ENCODE assay signal across 8 cellular contexts in the genomic region with DNA sequence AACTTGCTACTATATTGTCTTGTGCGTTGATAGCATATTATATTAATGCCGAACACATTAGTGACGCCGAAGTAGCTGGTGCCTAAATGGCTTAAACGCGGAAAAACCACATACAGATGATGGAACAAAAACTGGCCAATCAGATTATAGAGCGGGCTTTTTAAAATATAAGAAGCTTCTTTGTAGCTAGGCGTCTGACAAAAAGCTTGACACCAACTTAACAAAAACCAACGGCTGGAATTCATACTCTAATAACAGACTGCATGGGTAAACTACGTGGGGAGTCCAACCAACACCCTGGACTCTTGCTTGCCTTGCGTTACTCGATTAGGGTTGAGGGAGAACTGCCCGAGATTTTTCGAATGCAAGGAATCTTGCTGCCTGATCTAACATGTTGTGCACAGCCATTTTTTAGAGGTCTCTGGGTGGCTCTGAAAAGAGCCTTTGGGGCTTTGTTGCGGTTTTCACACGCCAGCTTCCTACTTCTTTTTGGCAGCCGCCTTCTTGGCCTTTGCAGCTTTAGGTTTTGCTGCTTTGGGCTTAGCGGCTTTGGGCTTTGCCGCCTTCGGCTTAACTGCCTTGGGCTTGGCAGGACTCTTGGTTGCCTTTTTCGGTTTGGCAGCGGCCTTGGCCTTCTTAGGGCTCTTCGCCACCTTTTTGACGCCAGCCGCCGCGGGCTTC. TPM values are rescaled to one million over a fixed set of nuclear protein-coding genes. Genes with fewer than 3 reads are reported as not detected.
A peak's percentile ranks its signal among the peaks of the same experiment; 100 is the strongest.
DNase-seq lines count a peak whose midpoint lies in the region; ATAC-seq, FAIRE-seq and TF ChIP-seq lines count a peak whose summit lies in the region.

No MANE protein-coding gene starts in this region.

- H4K20me1 ChIP-seq in HepG2 (ENCODE audit: insufficient read depth, low read length): no peaks in the 10 kb centered on the region

- TF ChIP-seq EP300 in HepG2 (IDR thresholded peaks at IDR 0.05; ENCODE audit: low read depth in 2 of 2, low read length in 2 of 2) (no peak), HepG2 (CRISPR knock-in tag; IDR thresholded peaks at IDR 0.05; ENCODE audit: borderline replicate concordance) (no peak)

- CTCF ChIA-PET in A673 (lab: Charles Lee): no interaction called here
- CTCF ChIA-PET in HepG2 (lab: Yijun Ruan, JAX; ENCODE audit: low intra/inter-chr PET ratio, low total read pairs): no interaction called here

- in situ Hi-C loops in HepG2 (cut with HindIII; ENCODE audit: extremely low pct_ligation_motif_present, low pct_unique_long_range_greater_than_20kb): no loop called here

- BruUV-seq in A673 (replicated peaks; lab: Mats Ljungman, UMichigan) (no TSS peak), HepG2 (replicated peaks; lab: Mats Ljungman, UMichigan) (no TSS peak)

- intact Hi-C loops in A673 (cut with micrococcal nuclease; ENCODE audit: unreplicated experiment) (no loop called here), HepG2 (cut with micrococcal nuclease; ENCODE audit: unreplicated experiment) (loop anchor here (2.0 kb wide), 1 partner anchor 22 kb away; no protein-coding TSS in a partner anchor)

- ATAC-seq in GM18511 (IDR thresholded peaks at IDR 0.05; ENCODE audit: unreplicated experiment) (peak; percentile 3), HepG2 (peak; percentile 9; the same call in 2 of the 3 replicates)

- POLR2A ChIA-PET in A673 (lab: Charles Lee; ENCODE audit: low non-redundant PET): interaction anchor here (0.5 to 4.7 kb wide), 11 partner anchors 17 to 1724 kb away, joined by 3 to 78 read pairs (median 6); a partner anchor contains a TSS
- POLR2A ChIA-PET in HepG2 (lab: Yijun Ruan, JAX): interaction anchor here (0.8 to 5.5 kb wide), 4 partner anchors 23 to 71 kb away, joined by 3 to 74 read pairs (median 34); a partner anchor contains a TSS

- peak overlapping the region; percentile 66 for H3K9ac ChIP-seq in HepG2 (ENCODE audit: insufficient read depth, low read depth, low read length)

- peak; percentile 50 to 83; a peak in 3 of 4 replicates for TF ChIP-seq POLR2A in HepG2 (IDR thresholded peaks at IDR 0.05; ENCODE audit: insufficient read depth in 1 of 2, low read depth in 2 of 2, low read length in 2 of 2)

- no peak for TF ChIP-seq CTCF in A673 (conservative IDR thresholded peaks at IDR 0.05; ENCODE audit: low read depth, low read length)
- no peak for TF ChIP-seq CTCF in choroid plexus epithelial cell (conservative IDR thresholded peaks at IDR 0.05; ENCODE audit: low read depth, low read length)
- no peak for TF ChIP-seq CTCF in HepG2 (CRISPR knock-in tag; IDR thresholded peaks at IDR 0.05)

- peak overlapping the region; percentile 84 for H3K4me2 ChIP-seq in HepG2 (ENCODE audit: low read depth, low read length)

- no peak for TF ChIP-seq RAD21 in HepG2 (CRISPR knock-in tag; IDR thresholded peaks at IDR 0.05)

- FAIRE-seq in HepG2 (lab: Jason Lieb, UNC): peak; percentile 18

- H3K9me3 ChIP-seq in A673 (ENCODE audit: low read depth, low read length, poor library complexity, severe bottlenecking) (no peaks in the 10 kb centered on the region), HepG2 (ENCODE audit: low read length) (no peaks in the 10 kb centered on the region)

- H3K4me3 ChIP-seq in A673 (ENCODE audit: low read depth, low read length, poor library complexity, severe bottlenecking) (peak overlapping the region; percentile 68), choroid plexus epithelial cell (ENCODE audit: low read depth, low read length) (peak overlapping the region; percentile 74), HepG2 (replicated peaks in 1 of 3; ENCODE audit: insufficient read depth in 1 of 3, low read depth in 2 of 3, low read length in 3 of 3) (peak overlapping the region; percentile 58 to 70 (median 65))

- WGBS in HepG2 (ENCODE audit: low lambda C conversion rate): 65% methylated on average over 27 of the region's 27 CpGs

- H3K4me1 ChIP-seq in A673 (ENCODE audit: insufficient read depth, low read length, poor library complexity, severe bottlenecking): peaks cover 7% of the 10 kb centered on the region
- H3K4me1 ChIP-seq in HepG2 (ENCODE audit: insufficient read depth, low read length): peaks cover 38% of the 10 kb centered on the region

- no peaks in the 10 kb centered on the region for H3K36me3 ChIP-seq in A673 (ENCODE audit: insufficient read depth, low read length, poor library complexity, severe bottlenecking)
- no peaks in the 10 kb centered on the region for H3K36me3 ChIP-seq in HepG2 (replicated peaks in 1 of 2; ENCODE audit: control insufficient read depth in 1 of 2, insufficient read depth in 2 of 2, low read length in 2 of 2)

- no peak overlapping the region for H2AFZ ChIP-seq in HepG2 (ENCODE audit: low read length)

- H3K27ac ChIP-seq in A673 (ENCODE audit: low read depth, low read length, poor library complexity, severe bottlenecking) (peak overlapping the region; percentile 93), HepG2 (ENCODE audit: extremely low read length, insufficient read depth, low read length) (peak overlapping the region; percentile 50)

- DNase-seq in A673 (ENCODE audit: low spot score) (peak; percentile 90), M059J (ENCODE audit: low read depth) (peak; percentile 94), T follicular helper cell (ENCODE audit: low read depth) (peak; percentile 16), choroid plexus epithelial cell (ENCODE audit: low read depth) (peak; percentile 73), HepG2 (ENCODE audit: low spot score) (peak; percentile 32), NCI-H1694 (lab: John Stamatoyannopoulos, UW) (no peak)
- DNase-seq in stimulated activated naive CD4-positive, alpha-beta T cell treated with Interleukin-2 at 50 U/mL for 16 hours (lab: John Stamatoyannopoulos, UW): peak; percentile 11

- no peaks in the 10 kb centered on the region for H3K79me2 ChIP-seq in HepG2 (ENCODE audit: insufficient read depth, low read length)

- H3K27me3 ChIP-seq in A673 (replicated peaks; ENCODE audit: insufficient read depth, low read depth, low read length, poor library complexity) (no peaks in the 10 kb centered on the region), HepG2 (ENCODE audit: control insufficient read depth in 1 of 2, insufficient read depth in 2 of 2, low read length in 2 of 2) (peaks cover 0 to 31% of the 10 kb centered on the region in 2 experiments; a peak in 3 of 5 replicates)

TF ChIP-seq in HepG2, 621 proteins besides CTCF, POLR2A, EP300 and RAD21 (continues in another document):
- TF ChIP-seq NFYC (CRISPR knock-in tag; IDR thresholded peaks at IDR 0.05) (peak; percentile 70), HDAC2 (CRISPR knock-in tag; IDR thresholded peaks at IDR 0.05) (no peak), GLI4 (CRISPR knock-in tag; IDR thresholded peaks at IDR 0.05; ENCODE audit: borderline replicate concordance) (no peak)
- TF ChIP-seq, protein P1, sequence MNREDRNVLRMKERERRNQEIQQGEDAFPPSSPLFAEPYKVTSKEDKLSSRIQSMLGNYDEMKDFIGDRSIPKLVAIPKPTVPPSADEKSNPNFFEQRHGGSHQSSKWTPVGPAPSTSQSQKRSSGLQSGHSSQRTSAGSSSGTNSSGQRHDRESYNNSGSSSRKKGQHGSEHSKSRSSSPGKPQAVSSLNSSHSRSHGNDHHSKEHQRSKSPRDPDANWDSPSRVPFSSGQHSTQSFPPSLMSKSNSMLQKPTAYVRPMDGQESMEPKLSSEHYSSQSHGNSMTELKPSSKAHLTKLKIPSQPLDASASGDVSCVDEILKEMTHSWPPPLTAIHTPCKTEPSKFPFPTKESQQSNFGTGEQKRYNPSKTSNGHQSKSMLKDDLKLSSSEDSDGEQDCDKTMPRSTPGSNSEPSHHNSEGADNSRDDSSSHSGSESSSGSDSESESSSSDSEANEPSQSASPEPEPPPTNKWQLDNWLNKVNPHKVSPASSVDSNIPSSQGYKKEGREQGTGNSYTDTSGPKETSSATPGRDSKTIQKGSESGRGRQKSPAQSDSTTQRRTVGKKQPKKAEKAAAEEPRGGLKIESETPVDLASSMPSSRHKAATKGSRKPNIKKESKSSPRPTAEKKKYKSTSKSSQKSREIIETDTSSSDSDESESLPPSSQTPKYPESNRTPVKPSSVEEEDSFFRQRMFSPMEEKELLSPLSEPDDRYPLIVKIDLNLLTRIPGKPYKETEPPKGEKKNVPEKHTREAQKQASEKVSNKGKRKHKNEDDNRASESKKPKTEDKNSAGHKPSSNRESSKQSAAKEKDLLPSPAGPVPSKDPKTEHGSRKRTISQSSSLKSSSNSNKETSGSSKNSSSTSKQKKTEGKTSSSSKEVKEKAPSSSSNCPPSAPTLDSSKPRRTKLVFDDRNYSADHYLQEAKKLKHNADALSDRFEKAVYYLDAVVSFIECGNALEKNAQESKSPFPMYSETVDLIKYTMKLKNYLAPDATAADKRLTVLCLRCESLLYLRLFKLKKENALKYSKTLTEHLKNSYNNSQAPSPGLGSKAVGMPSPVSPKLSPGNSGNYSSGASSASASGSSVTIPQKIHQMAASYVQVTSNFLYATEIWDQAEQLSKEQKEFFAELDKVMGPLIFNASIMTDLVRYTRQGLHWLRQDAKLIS (CRISPR knock-in tag; IDR thresholded peaks at IDR 0.05): 0 out of 2 replicates have a peak, but pooled peaks have one; percentile 37

RNA-seq across cellular contexts. Expression of a gene that starts 45.7 kb away (rescaled TPM):
- not detected in 2 replicates for total RNA-seq in A673 (2021)
- not detected in 2 replicates for total RNA-seq in M059J (2014; rRNA removed; shearing (Covaris generic))
- total RNA-seq in HepG2 (2016; rRNA removed; fragmentation: Illumina TruSeq; extraction: Trizol): not detected in 2 replicates
- total RNA-seq in HepG2 (2016; cell fraction: cytosol; rRNA removed; fragmentation: Illumina TruSeq; extraction: Trizol; ENCODE audit: low read depth): not detected in 2 replicates
- not detected in 2 replicates for total RNA-seq in HepG2 (2016; cell fraction: insoluble cytoplasmic fraction; rRNA removed; fragmentation: Illumina TruSeq; extraction: Trizol)
- not detected in 2 replicates for total RNA-seq in HepG2 (2016; cell fraction: membrane; rRNA removed; fragmentation: Illumina TruSeq; extraction: Trizol)
- total RNA-seq in HepG2 (2016; cell fraction: nucleus; rRNA removed; fragmentation: Illumina TruSeq; extraction: Trizol): not detected in 2 replicates
- polyA plus RNA-seq in HepG2 (2011; rRNA removed): not detected in 2 replicates
- polyA plus RNA-seq in HepG2 (2011; cell fraction: cytosol; rRNA removed): not detected in 2 replicates
- polyA plus RNA-seq in HepG2 (2011; cell fraction: nucleus; rRNA removed): not detected in 2 replicates
- polyA plus RNA-seq in HepG2 (2012): not detected in 2 replicates
- not detected in 2 replicates for polyA plus RNA-seq in HepG2 (2016; cell fraction: cytosol; fragmentation: Illumina TruSeq; extraction: Trizol; ENCODE audit: low read depth)
- not detected in 2 replicates for polyA plus RNA-seq in HepG2 (2016; cell fraction: insoluble cytoplasmic fraction; fragmentation: Illumina TruSeq; extraction: Trizol; ENCODE audit: low read depth)
- not detected in 2 replicates for polyA plus RNA-seq in HepG2 (2016; cell fraction: membrane; fragmentation: Illumina TruSeq; extraction: Trizol; ENCODE audit: low read depth)
- polyA plus RNA-seq in HepG2 (2016; cell fraction: nucleus; fragmentation: Illumina TruSeq; extraction: Trizol; ENCODE audit: insufficient read depth, low read depth): not detected in 2 replicates
- polyA minus RNA-seq in HepG2 (2011; rRNA and poly(A)+ RNA removed; ENCODE audit: low replicate concordance): not detected in 2 replicates
- polyA minus RNA-seq in HepG2 (2011; cell fraction: cytosol; rRNA and poly(A)+ RNA removed): not detected in 2 replicates
- not detected in 2 replicates for polyA minus RNA-seq in HepG2 (2011; cell fraction: nucleus; rRNA and poly(A)+ RNA removed)
